9 cellular contexts compared by ENCODE assay signal in the genomic region with DNA sequence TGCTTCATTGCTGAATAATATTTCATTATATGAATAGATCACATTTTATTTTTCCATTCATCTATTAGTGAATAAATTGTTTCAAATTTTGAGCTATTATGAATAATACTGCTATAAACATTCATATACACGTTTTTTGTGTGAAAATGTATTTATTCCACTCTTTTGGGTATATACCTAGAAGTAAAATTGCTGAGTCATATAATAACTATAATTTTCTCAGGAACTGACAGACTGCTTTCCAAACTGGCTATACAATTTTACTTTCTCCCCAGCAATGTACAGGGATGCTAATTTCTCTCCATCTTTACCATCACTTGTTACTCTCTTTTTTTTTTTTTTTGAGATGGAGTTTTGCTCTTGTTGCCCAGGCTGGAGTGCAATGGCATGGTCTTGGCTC.
"Had no signal": no experiment of that assay in that cellular context is flagged by ENCODE, and none has a peak within 500 bp of the region (broad histone marks: within the 10 kb centered on the region; RNA-seq: fewer than 3 reads in every experiment).

No MANE protein-coding gene starts in this region.

- DNase-seq: GM23248, GOT3, H9, HCEC 1CT, Kasumi-1, KBM-7 had no signal

- H3K4me3 ChIP-seq: GM23248 had no signal

- H3K9ac ChIP-seq: GM23248, KMS-11 had no signal

- FAIRE-seq: H54, HTR-8/SVneo had no signal

- H3K27ac ChIP-seq: GM23248, KMS-11 had no signal

- H2AFZ ChIP-seq: GM23248 had no signal

- H3K4me2 ChIP-seq: KMS-11 had no signal
